ENCODE assay signal across 18 cellular contexts in the genomic region with DNA sequence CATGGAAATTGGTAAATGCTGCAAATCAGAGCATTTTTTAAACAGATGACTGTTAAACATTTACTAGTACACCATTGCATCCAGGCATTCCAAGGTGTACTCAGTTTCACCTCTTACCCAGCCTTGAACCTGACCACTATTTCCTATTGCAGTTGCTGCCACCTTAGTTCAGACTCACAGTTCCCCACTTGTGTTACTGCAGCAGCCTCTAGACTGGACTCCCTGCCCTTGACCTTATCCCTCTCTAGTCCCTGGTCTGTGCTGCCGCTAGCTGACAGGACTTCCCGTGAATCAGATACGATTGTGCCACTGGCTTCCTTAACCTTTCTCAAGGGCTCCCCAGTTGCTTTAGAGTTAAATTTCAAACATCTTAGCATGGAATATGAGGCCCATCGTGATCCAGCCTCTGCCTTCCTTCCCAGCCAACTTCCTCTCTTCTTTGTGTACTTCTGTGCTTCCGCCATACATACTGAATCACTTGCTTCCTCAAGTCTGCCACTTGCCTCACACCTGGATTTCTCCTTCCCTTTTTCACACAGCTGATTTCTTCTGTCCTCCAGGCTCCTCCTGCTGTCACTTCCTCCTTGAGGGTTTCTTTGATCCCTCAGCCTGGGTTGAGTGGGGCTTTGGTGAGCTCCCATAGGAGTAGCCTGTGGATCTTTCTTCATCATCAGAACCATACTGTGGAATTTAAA.
A peak's percentile ranks its signal among the peaks of the same experiment; 100 is the strongest.
DNase-seq lines count a peak whose midpoint lies in the region; ATAC-seq, FAIRE-seq and TF ChIP-seq lines count a peak whose summit lies in the region.
"Had no signal": no experiment of that assay in that cellular context is flagged by ENCODE, and none has a peak within 500 bp of the region (broad histone marks: within the 10 kb centered on the region; RNA-seq: fewer than 3 reads in every experiment).

No MANE protein-coding gene starts in this region.

- H3K4me3 Mint-ChIP-seq in immature natural killer cell = no peak overlapping the region
- H3K4me3 Mint-ChIP-seq in activated CD4-positive, alpha-beta T cell treated with anti-CD3 and anti-CD28 coated beads, Interleukin-2, amount 10 ng/mL, durations not matched to agents 7 days and 5 days = no peak overlapping the region
- H3K4me3 Mint-ChIP-seq: HFFc6 had no signal

- H3K4me1 Mint-ChIP-seq in immature natural killer cell = peaks cover 16 to 63% of the 10 kb centered on the region in 2 donors
- no peaks in the 10 kb centered on the region for H3K4me1 Mint-ChIP-seq in activated CD4-positive, alpha-beta T cell treated with anti-CD3 and anti-CD28 coated beads, Interleukin-2, amount 10 ng/mL, durations not matched to agents 7 days and 5 days

- DNase-seq in HTR-8/SVneo (ENCODE audit: insufficient read length, low spot score) (no peak), SKM-1 (lab: John Stamatoyannopoulos, UW; ENCODE audit: unreplicated experiment) (peak; percentile 62), immature natural killer cell (no peak), smooth muscle cell (lab: John Stamatoyannopoulos, UW; ENCODE audit: unreplicated experiment) (no peak), SHP77 (lab: John Stamatoyannopoulos, UW) (no peak)
- no peak for DNase-seq in activated CD4-positive, alpha-beta T cell treated with anti-CD3 and anti-CD28 coated beads, Interleukin-2, amount 10 ng/mL, durations not matched to agents 7 days and 5 days
- DNase-seq: activated effector memory CD4-positive, alpha-beta T cell treated with Interleukin-2 at 50 U/mL for 16 hours; EL; HFFc6; MG63; NCI-H2081 treated with DMSO at 0.1 percent for 48 hours; NCI-H82; thyroid gland had no signal

- no peaks in the 10 kb centered on the region for H3K27me3 ChIP-seq in smooth muscle cell (ENCODE audit: low read depth)
- H3K27me3 ChIP-seq: MG63, SJSA1, thyroid gland had no signal

- no peaks in the 10 kb centered on the region for H3K36me3 ChIP-seq in smooth muscle cell (ENCODE audit: low read depth)
- H3K36me3 ChIP-seq: prostate gland, thyroid gland had no signal

- H3K9me3 Mint-ChIP-seq in immature natural killer cell = no peaks in the 10 kb centered on the region
- no peaks in the 10 kb centered on the region for H3K9me3 Mint-ChIP-seq in activated CD4-positive, alpha-beta T cell treated with anti-CD3 and anti-CD28 coated beads, Interleukin-2, amount 10 ng/mL, durations not matched to agents 7 days and 5 days
- H3K9me3 Mint-ChIP-seq: HFFc6 had no signal

- H3K9ac ChIP-seq in smooth muscle cell (ENCODE audit: low read depth) = no peak overlapping the region

- peak overlapping the region in 4 of 6 donors; percentile 6 to 59 (median 10) for H3K27ac Mint-ChIP-seq in immature natural killer cell
- no peak overlapping the region for H3K27ac Mint-ChIP-seq in activated CD4-positive, alpha-beta T cell treated with anti-CD3 and anti-CD28 coated beads, Interleukin-2, amount 10 ng/mL, durations not matched to agents 7 days and 5 days
- H3K27ac Mint-ChIP-seq: HFFc6 had no signal

- POLR2A ChIA-PET in activated CD4-positive, alpha-beta T cell treated with anti-CD3 and anti-CD28 coated beads, Interleukin-2, amount 10 ng/mL, durations not matched to agents 7 days and 5 days (lab: Charles Lee) = no interaction called here

- H3K27me3 Mint-ChIP-seq in immature natural killer cell (ENCODE audit: low read depth in 3 of 3) = peaks cover 0 to 2% (median 0%) of the 10 kb centered on the region in 3 donors
- no peaks in the 10 kb centered on the region for H3K27me3 Mint-ChIP-seq in activated CD4-positive, alpha-beta T cell treated with anti-CD3 and anti-CD28 coated beads, Interleukin-2, amount 10 ng/mL, durations not matched to agents 7 days and 5 days

- WGBS in smooth muscle cell (ENCODE audit: low lambda C conversion rate) = 95% methylated on average over 5 of the region's 5 CpGs

- peaks cover 32% of the 10 kb centered on the region for H3K79me2 ChIP-seq in smooth muscle cell (ENCODE audit: low read depth)

- no peak overlapping the region for H3K4me2 ChIP-seq in smooth muscle cell

- CTCF ChIA-PET in activated CD4-positive, alpha-beta T cell treated with anti-CD3 and anti-CD28 coated beads, Interleukin-2, amount 10 ng/mL, durations not matched to agents 7 days and 5 days (lab: Charles Lee) = interaction anchor here (1.1 kb wide), 1 partner anchor 9 kb away, joined by 3 read pairs; no protein-coding TSS in a partner anchor

- H4K20me1 ChIP-seq in smooth muscle cell (ENCODE audit: low read depth) = peaks cover 37% of the 10 kb centered on the region

- peak; percentile 60 for FAIRE-seq in HTR-8/SVneo (lab: Jason Lieb, UNC)
- FAIRE-seq: GM12892 had no signal

- no peaks in the 10 kb centered on the region for H3K9me3 ChIP-seq in smooth muscle cell (replicated peaks; ENCODE audit: low read depth)
- H3K9me3 ChIP-seq: MG63, prostate gland, SJSA1, thyroid gland had no signal

- H3F3A ChIP-seq in smooth muscle cell (ENCODE audit: low read depth) = no peaks in the 10 kb centered on the region

- H3K4me3 ChIP-seq in smooth muscle cell = no peak overlapping the region
- H3K4me3 ChIP-seq: MG63, prostate gland, SJSA1, thyroid gland had no signal

- peaks cover 10% of the 10 kb centered on the region for H3K4me1 ChIP-seq in smooth muscle cell (ENCODE audit: low read depth)
- H3K4me1 ChIP-seq: prostate gland, SJSA1, thyroid gland had no signal

- no peak for ATAC-seq in HG03280 (IDR thresholded peaks at IDR 0.05; ENCODE audit: unreplicated experiment)

- H3K27ac ChIP-seq in smooth muscle cell (ENCODE audit: low read depth) = peak overlapping the region; percentile 88
- H3K27ac ChIP-seq: C4-2B, prostate gland, SJSA1, thyroid gland had no signal

- H2AFZ ChIP-seq in smooth muscle cell (ENCODE audit: low read depth) = no peak overlapping the region

- peaks cover 3 to 16% (median 3%) of the 10 kb centered on the region in 3 donors for H3K36me3 Mint-ChIP-seq in immature natural killer cell
- peaks cover 11% of the 10 kb centered on the region for H3K36me3 Mint-ChIP-seq in activated CD4-positive, alpha-beta T cell treated with anti-CD3 and anti-CD28 coated beads, Interleukin-2, amount 10 ng/mL, durations not matched to agents 7 days and 5 days (ENCODE audit: low read depth)

- TF ChIP-seq CTCF in smooth muscle cell (IDR thresholded peaks at IDR 0.05; ENCODE audit: borderline replicate concordance, insufficient read depth, poor library complexity, severe bottlenecking) = no peak
